ENCODE assay signal across 40 cellular contexts in the genomic region with DNA sequence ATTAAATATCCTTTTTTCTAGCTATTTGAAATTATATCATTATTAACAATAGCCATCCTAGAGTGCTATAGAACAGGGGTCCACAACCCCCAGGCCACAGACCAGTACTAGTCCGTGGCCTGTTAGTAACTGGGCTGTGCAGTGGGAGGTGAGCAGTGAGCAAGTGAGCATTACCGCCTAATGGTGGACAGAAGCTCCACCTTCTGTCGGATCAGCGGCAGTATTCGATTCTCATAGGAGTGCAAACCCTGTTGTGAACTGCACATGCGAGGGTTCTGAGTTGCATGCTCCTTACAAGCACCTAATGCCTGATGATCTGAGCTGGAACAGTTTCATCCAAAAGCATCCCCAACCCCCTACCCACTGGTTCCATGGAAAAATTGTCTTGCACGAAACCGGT. TPM values are rescaled to one million over a fixed set of nuclear protein-coding genes. Genes with fewer than 3 reads are reported as not detected.
"Had no signal": no experiment of that assay in that cellular context is flagged by ENCODE, and none has a peak within 500 bp of the region (broad histone marks: within the 10 kb centered on the region; RNA-seq: fewer than 3 reads in every experiment).

No MANE protein-coding gene starts in this region.

- H3K79me2 ChIP-seq: hepatocyte had no signal

- H3K27ac Mint-ChIP-seq: activated B cell treated with CpG ODN at 0.5 μM for 24 hours; activated CD4-positive, alpha-beta memory T cell treated with anti-CD3 and anti-CD28 coated beads, Interleukin-2, amount 10 ng/mL, durations not matched to agents 7 days and 5 days; activated naive CD4-positive, alpha-beta T cell treated with anti-CD3 and anti-CD28 coated beads, Interleukin-2, amount 10 ng/mL, durations not matched to agents 7 days and 5 days; activated naive CD4-positive, alpha-beta T cell treated with anti-CD3 and anti-CD28 coated beads, Interleukin-2, amount 50 U/mL, for 72 hours; activated naive CD8-positive, alpha-beta T cell treated with anti-CD3 and anti-CD28 coated beads, Interleukin-2, amount 10 ng/mL, durations not matched to agents 7 days and 5 days; activated T-cell treated with anti-CD3 and anti-CD28 coated beads, Interleukin-2, amount 50 U/mL, for 24 hours; activated T-cell treated with anti-CD3 and anti-CD28 coated beads, Interleukin-2, amount 50 U/mL, for 72 hours; brain; T-helper 17 cell; T-helper 2 cell treated with Interferon-gamma antibody and Interleukin-4, amounts not matched to agents 5 μg/mL and 100 μg/mL, for 36 hours had no signal

- H3K4me3 ChIP-seq: breast epithelium, cardiac muscle cell, colonic mucosa, esophagus squamous epithelium, gastroesophageal sphincter, heart right ventricle, hepatocyte had no signal

- H3K4me2 ChIP-seq: hepatocyte had no signal

- H2AFZ ChIP-seq: hepatocyte had no signal

- H3K9me3 Mint-ChIP-seq: activated B cell treated with CpG ODN at 0.5 μM for 24 hours; activated CD4-positive, alpha-beta memory T cell treated with anti-CD3 and anti-CD28 coated beads, Interleukin-2, amount 10 ng/mL, durations not matched to agents 7 days and 5 days; activated naive CD4-positive, alpha-beta T cell treated with anti-CD3 and anti-CD28 coated beads, Interleukin-2, amount 10 ng/mL, durations not matched to agents 7 days and 5 days; activated naive CD4-positive, alpha-beta T cell treated with anti-CD3 and anti-CD28 coated beads, Interleukin-2, amount 50 U/mL, for 72 hours; activated naive CD8-positive, alpha-beta T cell treated with anti-CD3 and anti-CD28 coated beads, Interleukin-2, amount 10 ng/mL, durations not matched to agents 7 days and 5 days; activated T-cell treated with anti-CD3 and anti-CD28 coated beads, Interleukin-2, amount 50 U/mL, for 24 hours; activated T-cell treated with anti-CD3 and anti-CD28 coated beads, Interleukin-2, amount 50 U/mL, for 72 hours; brain; T-helper 2 cell treated with Interferon-gamma antibody and Interleukin-4, amounts not matched to agents 5 μg/mL and 100 μg/mL, for 36 hours had no signal

- H3K27ac ChIP-seq: breast epithelium, cardiac muscle cell, colonic mucosa, epithelial cell of prostate, esophagus squamous epithelium, gastroesophageal sphincter, heart right ventricle, hepatocyte, WERI-Rb-1 had no signal

- H3K27me3 ChIP-seq: breast epithelium, cardiac muscle cell, colonic mucosa, esophagus squamous epithelium, gastroesophageal sphincter, hepatocyte had no signal

- H3K4me3 Mint-ChIP-seq: activated B cell treated with CpG ODN at 0.5 μM for 24 hours; activated CD4-positive, alpha-beta memory T cell treated with anti-CD3 and anti-CD28 coated beads, Interleukin-2, amount 10 ng/mL, durations not matched to agents 7 days and 5 days; activated naive CD4-positive, alpha-beta T cell treated with anti-CD3 and anti-CD28 coated beads, Interleukin-2, amount 10 ng/mL, durations not matched to agents 7 days and 5 days; activated naive CD8-positive, alpha-beta T cell treated with anti-CD3 and anti-CD28 coated beads, Interleukin-2, amount 10 ng/mL, durations not matched to agents 7 days and 5 days; activated T-cell treated with anti-CD3 and anti-CD28 coated beads, Interleukin-2, amount 50 U/mL, for 24 hours; activated T-cell treated with anti-CD3 and anti-CD28 coated beads, Interleukin-2, amount 50 U/mL, for 72 hours; brain; T-helper 17 cell; T-helper 2 cell treated with Interferon-gamma antibody and Interleukin-4, amounts not matched to agents 5 μg/mL and 100 μg/mL, for 36 hours had no signal

- H3K9me3 ChIP-seq: breast epithelium, colonic mucosa, esophagus squamous epithelium, gastroesophageal sphincter, heart right ventricle had no signal

- ATAC-seq: activated CD4-positive, CD25-positive, alpha-beta regulatory T cell treated with anti-CD3 and anti-CD28 coated beads, Interleukin-2, amount 50 U/mL, for 24 hours; activated naive CD4-positive, alpha-beta T cell treated with anti-CD3 and anti-CD28 coated beads, Interleukin-2, amount 50 U/mL, for 72 hours; activated T-cell treated with anti-CD3 and anti-CD28 coated beads, Interleukin-2, amount 50 U/mL, for 72 hours; gastroesophageal sphincter; heart right ventricle; T-helper 17 cell had no signal

- FAIRE-seq: endometrium, endothelial cell of umbilical vein had no signal

- H3K4me1 ChIP-seq: breast epithelium, colonic mucosa, esophagus squamous epithelium, gastroesophageal sphincter, heart right ventricle had no signal

- H3K27me3 Mint-ChIP-seq: activated B cell treated with CpG ODN at 0.5 μM for 24 hours; activated CD4-positive, alpha-beta memory T cell treated with anti-CD3 and anti-CD28 coated beads, Interleukin-2, amount 10 ng/mL, durations not matched to agents 7 days and 5 days; activated naive CD4-positive, alpha-beta T cell treated with anti-CD3 and anti-CD28 coated beads, Interleukin-2, amount 10 ng/mL, durations not matched to agents 7 days and 5 days; activated naive CD8-positive, alpha-beta T cell treated with anti-CD3 and anti-CD28 coated beads, Interleukin-2, amount 10 ng/mL, durations not matched to agents 7 days and 5 days; brain had no signal

- DNase-seq: activated B cell treated with CpG ODN at 0.5 μM for 24 hours; activated CD4-positive, alpha-beta memory T cell treated with anti-CD3 and anti-CD28 coated beads, Interleukin-2, amount 10 ng/mL, durations not matched to agents 7 days and 5 days; activated CD4-positive, alpha-beta T cell treated with anti-CD3 and anti-CD28 coated beads for 48 hours; activated CD4-positive, alpha-beta T cell treated with anti-CD3 and anti-CD28 coated beads, Interleukin-2, amount 50 U/mL, for 1 hour; activated CD8-positive, alpha-beta memory T cell treated with anti-CD3 and anti-CD28 coated beads, Interleukin-2, amount 50 U/mL, for 48 hours; activated gamma-delta T cell; activated naive CD4-positive, alpha-beta T cell; activated naive CD4-positive, alpha-beta T cell treated with anti-CD3 and anti-CD28 coated beads, Interleukin-2, amount 10 ng/mL, durations not matched to agents 7 days and 5 days; activated naive CD8-positive, alpha-beta T cell treated with anti-CD3 and anti-CD28 coated beads, Interleukin-2, amount 10 ng/mL, durations not matched to agents 7 days and 5 days; activated T-cell treated with anti-CD3 and anti-CD28 coated beads for 4 hours; activated T-cell treated with anti-CD3 and anti-CD28 coated beads, Interleukin-2, amount 50 U/mL, for 24 hours; activated T-cell treated with anti-CD3 and anti-CD28 coated beads, Interleukin-2, amount 50 U/mL, for 72 hours; amygdala; aorta; central memory CD4-positive, alpha-beta T cell; cerebellar nuclear complex; colonic mucosa; effector CD8-positive, alpha-beta T cell; esophagus squamous epithelium; foreskin melanocyte; heart right ventricle; T-helper 17 cell; T1000; WERI-Rb-1 had no signal

- H3K36me3 Mint-ChIP-seq: activated naive CD4-positive, alpha-beta T cell treated with anti-CD3 and anti-CD28 coated beads, Interleukin-2, amount 10 ng/mL, durations not matched to agents 7 days and 5 days; activated naive CD4-positive, alpha-beta T cell treated with anti-CD3 and anti-CD28 coated beads, Interleukin-2, amount 50 U/mL, for 72 hours; activated naive CD8-positive, alpha-beta T cell treated with anti-CD3 and anti-CD28 coated beads, Interleukin-2, amount 10 ng/mL, durations not matched to agents 7 days and 5 days; brain had no signal

- H3K4me1 Mint-ChIP-seq: activated B cell treated with CpG ODN at 0.5 μM for 24 hours; activated CD4-positive, alpha-beta memory T cell treated with anti-CD3 and anti-CD28 coated beads, Interleukin-2, amount 10 ng/mL, durations not matched to agents 7 days and 5 days; activated naive CD4-positive, alpha-beta T cell treated with anti-CD3 and anti-CD28 coated beads, Interleukin-2, amount 10 ng/mL, durations not matched to agents 7 days and 5 days; activated naive CD8-positive, alpha-beta T cell treated with anti-CD3 and anti-CD28 coated beads, Interleukin-2, amount 10 ng/mL, durations not matched to agents 7 days and 5 days; brain had no signal

- H3K36me3 ChIP-seq: breast epithelium, cardiac muscle cell, colonic mucosa, esophagus squamous epithelium, gastroesophageal sphincter, heart right ventricle, WERI-Rb-1 had no signal

RNA-seq across cellular contexts. Expression of gene CLDN16, which starts 11.7 kb away (rescaled TPM):
- total RNA-seq: activated B cell treated with CpG ODN at 0.5 μM for 24 hours; activated CD4-positive, alpha-beta memory T cell treated with anti-CD3 and anti-CD28 coated beads, Interleukin-2, amount 10 ng/mL, durations not matched to agents 7 days and 5 days; activated naive CD4-positive, alpha-beta T cell treated with anti-CD3 and anti-CD28 coated beads, Interleukin-2, amount 50 U/mL, for 72 hours; activated naive CD8-positive, alpha-beta T cell treated with anti-CD3 and anti-CD28 coated beads, Interleukin-2, amount 10 ng/mL, durations not matched to agents 7 days and 5 days; aorta; colonic mucosa; dermis microvascular lymphatic vessel endothelial cell; endothelial cell of umbilical vein; gastroesophageal sphincter; heart right ventricle; T-helper 17 cell had no signal
- polyA plus RNA-seq: aorta, cardiac muscle cell, heart right ventricle had no signal

RNA-seq across cellular contexts. Expression of gene TMEM207, which starts 50.0 kb away (rescaled TPM):
- total RNA-seq: activated B cell treated with CpG ODN at 0.5 μM for 24 hours; activated CD4-positive, alpha-beta memory T cell treated with anti-CD3 and anti-CD28 coated beads, Interleukin-2, amount 10 ng/mL, durations not matched to agents 7 days and 5 days; activated naive CD4-positive, alpha-beta T cell treated with anti-CD3 and anti-CD28 coated beads, Interleukin-2, amount 50 U/mL, for 72 hours; activated naive CD8-positive, alpha-beta T cell treated with anti-CD3 and anti-CD28 coated beads, Interleukin-2, amount 10 ng/mL, durations not matched to agents 7 days and 5 days; activated T-cell treated with anti-CD3 and anti-CD28 coated beads, Interleukin-2, amount 50 U/mL, for 72 hours; aorta; breast epithelium; cardiac muscle cell; colonic mucosa; dermis microvascular lymphatic vessel endothelial cell; endothelial cell of umbilical vein; esophagus squamous epithelium; fibroblast of lung; fibroblast of villous mesenchyme; gastroesophageal sphincter; glomerular endothelial cell; heart right ventricle; T-helper 17 cell had no signal
- polyA plus RNA-seq: aorta, cardiac muscle cell, endothelial cell of umbilical vein, esophagus, fibroblast of lung, heart right ventricle had no signal
